9 cellular contexts compared by ENCODE assay signal in the genomic region with DNA sequence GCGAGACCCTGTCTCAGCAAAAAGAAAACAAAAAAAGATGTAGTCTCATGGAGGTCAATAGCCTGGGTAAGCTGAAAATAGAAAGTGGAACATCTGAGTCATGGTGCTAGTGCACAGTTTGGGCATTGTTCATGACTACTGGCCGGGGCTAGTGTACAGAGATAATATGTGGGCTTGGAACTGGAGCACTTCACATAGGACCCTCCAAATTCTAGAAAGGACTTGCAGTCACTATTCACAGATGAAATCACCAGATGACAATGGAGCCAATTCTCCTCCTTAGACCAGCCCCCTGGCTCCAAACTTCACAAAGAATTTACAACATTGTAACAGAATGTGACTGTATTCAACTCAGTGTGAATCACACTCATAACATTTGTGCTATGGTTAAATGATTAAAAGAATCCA.
DNase-seq lines count a peak whose midpoint lies in the region; ATAC-seq and TF ChIP-seq lines count a peak whose summit lies in the region.
"Had no signal": no experiment of that assay in that cellular context is flagged by ENCODE, and none has a peak within 500 bp of the region (broad histone marks: within the 10 kb centered on the region; RNA-seq: fewer than 3 reads in every experiment).

No MANE protein-coding gene starts in this region.

- H3K4me1 ChIP-seq in tibial nerve = peaks cover 0 to 14% (median 3%) of the 10 kb centered on the region in 4 donors

- peaks cover 0 to 4% (median 0%) of the 10 kb centered on the region in 4 donors for H3K9me3 ChIP-seq in tibial nerve

- DNase-seq in astrocyte of the spinal cord (ENCODE audit: low read depth, low spot score) = peak; percentile 88
- DNase-seq in retinal pigment epithelial cell (ENCODE audit: low read depth) = peak; percentile 30
- DNase-seq in cortex of kidney (lab: John Stamatoyannopoulos, UW) = no peak
- DNase-seq in tibial nerve (ENCODE audit: low spot score in 2 of 2) = no peak
- DNase-seq in NCI-H510A treated with DMSO at 0.1 percent for 48 hours (lab: John Stamatoyannopoulos, UW) = no peak
- DNase-seq: activated naive CD4-positive, alpha-beta T cell treated with anti-CD3 and anti-CD28 coated beads, Interleukin-2, amount 50 U/mL, for 16 hours had no signal

- TF ChIP-seq CTCF in astrocyte of the spinal cord (IDR thresholded peaks at IDR 0.05; ENCODE audit: low read depth, low read length) (no peak), retinal pigment epithelial cell (conservative IDR thresholded peaks at IDR 0.05; ENCODE audit: low read depth, low read length) (no peak), tibial nerve (IDR thresholded peaks at IDR 0.05) (no peak)

- ATAC-seq in GM18858 (IDR thresholded peaks at IDR 0.05; ENCODE audit: unreplicated experiment) (peak; percentile 77), HG03378 (IDR thresholded peaks at IDR 0.05; ENCODE audit: unreplicated experiment) (peak; percentile 77), GM18505 (IDR thresholded peaks at IDR 0.05; ENCODE audit: unreplicated experiment) (no peak)

- H3K4me3 ChIP-seq in astrocyte of the spinal cord (ENCODE audit: low read depth, low read length) = no peak overlapping the region
- no peak overlapping the region for H3K4me3 ChIP-seq in retinal pigment epithelial cell (ENCODE audit: low read length)
- no peak overlapping the region for H3K4me3 ChIP-seq in tibial nerve

- no peaks in the 10 kb centered on the region for H3K36me3 ChIP-seq in tibial nerve

- TF ChIP-seq EP300 in tibial nerve (IDR thresholded peaks at IDR 0.05) = no peak

- 22 to 29% methylated on average over 2 of the region's 2 CpGs for WGBS in tibial nerve, 2 donors

- TF ChIP-seq POLR2A in GM18505 (IDR thresholded peaks at IDR 0.05; ENCODE audit: borderline replicate concordance, extremely low read depth, insufficient read depth, insufficient read length) (no peak), tibial nerve (IDR thresholded peaks at IDR 0.05) (no peak)

- peak overlapping the region in 1 of 4 donors; percentile 39 for H3K27ac ChIP-seq in tibial nerve

- H3K27me3 ChIP-seq in tibial nerve = no peaks in the 10 kb centered on the region

- in situ Hi-C loops in astrocyte of the spinal cord (cut with HindIII; ENCODE audit: low sequenced_read_pairs) = no loop called here

Comparison
In these comparisons a context has a peak if more than half of its experiments do, and no peak if none do; other contexts are left out.
1. DNase-seq: peak in astrocyte of the spinal cord (single experiment) and retinal pigment epithelial cell (single experiment); none in cortex of kidney (single experiment), tibial nerve (0 of 2) and NCI-H510A treated with DMSO at 0.1 percent for 48 hours (single experiment).